Comparison of ENCODE assay signal across 24 cellular contexts in the genomic region with DNA sequence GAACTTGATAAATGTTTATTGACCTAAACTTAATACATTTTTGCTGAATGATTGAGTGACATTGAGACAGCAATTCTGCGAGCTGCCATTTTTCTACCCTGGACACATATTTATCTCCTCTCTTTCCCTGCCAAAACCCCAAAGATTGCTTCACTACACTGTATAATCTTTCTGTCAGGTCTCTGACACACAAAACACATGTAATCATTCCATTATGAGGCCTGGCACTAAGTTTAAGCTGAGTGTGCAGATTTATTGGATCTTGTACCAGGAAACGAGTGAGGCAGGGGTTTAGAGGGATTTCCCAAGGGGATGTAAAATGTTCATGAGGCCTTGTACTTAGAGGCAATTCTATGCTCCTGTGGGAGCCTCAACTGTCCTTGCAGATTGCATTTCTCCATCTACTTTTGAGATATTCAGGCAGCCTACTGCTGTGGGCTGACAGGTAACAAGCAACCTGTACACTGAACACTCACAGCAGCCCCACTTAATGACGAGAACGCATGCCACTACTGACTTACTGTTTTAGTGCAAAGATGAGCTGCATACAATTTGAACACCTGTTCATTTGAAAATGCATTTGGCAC. TPM values are rescaled to one million over a fixed set of nuclear protein-coding genes. Genes with fewer than 3 reads are reported as not detected.
"Had no signal": no experiment of that assay in that cellular context is flagged by ENCODE, and none has a peak within 500 bp of the region (broad histone marks: within the 10 kb centered on the region; RNA-seq: fewer than 3 reads in every experiment).

No MANE protein-coding gene starts in this region.

- H3K27ac ChIP-seq: VCaP had no signal

- H3K4me3 Mint-ChIP-seq: activated CD8-positive, alpha-beta T cell treated with anti-CD3 and anti-CD28 coated beads for 36 hours; activated T-cell treated with anti-CD3 and anti-CD28 coated beads, Interleukin-2, amount 50 U/mL, for 72 hours; central memory CD8-positive, alpha-beta T cell had no signal

- H3K4me2 ChIP-seq: SK-N-SH had no signal

- ATAC-seq: activated CD8-positive, alpha-beta T cell treated with anti-CD3 and anti-CD28 coated beads for 36 hours; activated T-cell treated with anti-CD3 and anti-CD28 coated beads, Interleukin-2, amount 50 U/mL, for 72 hours; Panc1; Right ventricle myocardium inferior had no signal

- H3K9me3 Mint-ChIP-seq: activated CD8-positive, alpha-beta T cell treated with anti-CD3 and anti-CD28 coated beads for 36 hours; central memory CD8-positive, alpha-beta T cell had no signal

- H3K4me1 Mint-ChIP-seq: brain; central memory CD8-positive, alpha-beta T cell had no signal

- H3K9me3 ChIP-seq: SK-N-SH had no signal

- H3K9ac ChIP-seq: SK-N-SH had no signal

- DNase-seq: activated CD4-positive, CD25-positive, alpha-beta regulatory T cell; activated CD8-positive, alpha-beta memory T cell treated with anti-CD3 and anti-CD28 coated beads, Interleukin-2, amount 50 U/mL, for 4 hours; activated CD8-positive, alpha-beta T cell treated with anti-CD3 and anti-CD28 coated beads for 36 hours; activated naive CD4-positive, alpha-beta T cell treated with anti-CD3 and anti-CD28 coated beads, Interleukin-2, amount 50 U/mL, for 16 hours; activated T-cell treated with anti-CD3 and anti-CD28 coated beads, Interleukin-2, amount 50 U/mL, for 72 hours; amniotic stem cell; Karpas-422; MM.1S; NCI-H1105; NCI-H1436; NCI-H187; NCI-H2081; NCI-H510A treated with DMSO at 0.1 percent for 48 hours; NCI-H69; OCI-M1; RPMI8226; SK-N-SH; T-helper 1 cell had no signal

- H3K36me3 Mint-ChIP-seq: brain had no signal

- H3K27ac Mint-ChIP-seq: activated CD8-positive, alpha-beta T cell treated with anti-CD3 and anti-CD28 coated beads for 36 hours; activated T-cell treated with anti-CD3 and anti-CD28 coated beads, Interleukin-2, amount 50 U/mL, for 72 hours; brain had no signal

RNA-seq across cellular contexts. Expression of gene OSR1, which starts 13.7 kb away (rescaled TPM):
- total RNA-seq: activated CD8-positive, alpha-beta T cell treated with anti-CD3 and anti-CD28 coated beads for 36 hours; activated T-cell treated with anti-CD3 and anti-CD28 coated beads, Interleukin-2, amount 50 U/mL, for 72 hours; T-helper 2 cell treated with Interferon-gamma antibody and Interleukin-4, amounts not matched to agents 100 ng/mL and 5 ng/mL, for 36 hours had no signal
